Comparison of ENCODE assay signal across 9 cellular contexts in genomic region chr19:11674067-11674492, GRCh38.
DNase-seq lines count a peak whose midpoint lies in the region; ATAC-seq and TF ChIP-seq lines count a peak whose summit lies in the region.
"Had no signal": no experiment of that assay in that cellular context is flagged by ENCODE, and none has a peak within 500 bp of the region (broad histone marks: within the 10 kb centered on the region; RNA-seq: fewer than 3 reads in every experiment).

No MANE protein-coding gene starts in this region.

- H3K9me3 ChIP-seq in lung (ENCODE audit: control insufficient read depth in 2 of 2, insufficient read depth in 1 of 2, low read length in 1 of 2) (no peaks in the 10 kb centered on the region), stomach smooth muscle (ENCODE audit: control insufficient read depth in 2 of 2, low read length in 2 of 2) (peaks cover 0 to 3% of the 10 kb centered on the region in 2 donors)

- H3K4me3 ChIP-seq in epithelial cell of esophagus (ENCODE audit: low read length) (peak overlapping the region; percentile 29), lung (peak overlapping the region; percentile 56), stomach smooth muscle (ENCODE audit: low read length in 2 of 2) (peak overlapping the region; percentile 75 to 78)

- WGBS in lung, 2 donors, result 3 to 14% methylated on average over 26 of the region's 26 CpGs

- no peak for ATAC-seq in lung (ENCODE audit: insufficient read depth, low FRiP score)

- H3K27ac ChIP-seq in VCaP, result peak overlapping the region; percentile 32; the same call in 1 of the 2 replicates
- peak overlapping the region in 1 of 2 donors; percentile 13 for H3K27ac ChIP-seq in lung (ENCODE audit: low read depth in 1 of 2, low read length in 1 of 2)
- H3K27ac ChIP-seq in stomach smooth muscle (ENCODE audit: low read length), result no peak overlapping the region

- H3K9ac ChIP-seq in stomach smooth muscle (ENCODE audit: low read length in 2 of 2), result no peak overlapping the region

- H3K4me1 ChIP-seq in lung (ENCODE audit: control insufficient read depth in 2 of 2, insufficient read depth in 2 of 2, low read length in 2 of 2) (no peaks in the 10 kb centered on the region), stomach smooth muscle (ENCODE audit: control insufficient read depth, insufficient read depth, low read length) (peaks cover 13% of the 10 kb centered on the region)

- H3K36me3 ChIP-seq in lung (ENCODE audit: control insufficient read depth in 2 of 2, insufficient read depth in 2 of 2, low read length in 2 of 2) (no peaks in the 10 kb centered on the region), stomach smooth muscle (ENCODE audit: control insufficient read depth in 2 of 2, insufficient read depth in 2 of 2, low read length in 2 of 2) (no peaks in the 10 kb centered on the region)

- DNase-seq in epithelial cell of esophagus (ENCODE audit: low read depth) (no peak), lung (ENCODE audit: low spot score) (no peak), HPDE6-E6E7 (ENCODE audit: extremely low spot score) (no peak), T-helper 9 cell (no peak), DMS153 (lab: John Stamatoyannopoulos, UW) (no peak), activated gamma-delta T cell (lab: John Stamatoyannopoulos, UW) (no peak)
- DNase-seq: NCI-H226 had no signal

- H3K27me3 ChIP-seq in lung (ENCODE audit: control insufficient read depth, insufficient read depth) (no peaks in the 10 kb centered on the region), stomach smooth muscle (ENCODE audit: control insufficient read depth in 1 of 2, insufficient read depth in 2 of 2, low read length in 2 of 2) (peaks cover 3 to 16% of the 10 kb centered on the region in 2 donors)

- TF ChIP-seq CTCF in VCaP (conservative IDR thresholded peaks at IDR 0.05), result no peak
- TF ChIP-seq CTCF in epithelial cell of esophagus (IDR thresholded peaks at IDR 0.05; ENCODE audit: insufficient read depth, low read depth, low read length, missing control alignments), result no peak
- TF ChIP-seq CTCF in lung (IDR thresholded peaks at IDR 0.05; ENCODE audit: control extremely low read depth, extremely low read depth), result no peak
